Comparison of ENCODE assay signal across 28 cellular contexts in genomic region chr4:43690121-43690520, GRCh38.
DNase-seq lines count a peak whose midpoint lies in the region; ATAC-seq, FAIRE-seq and TF ChIP-seq lines count a peak whose summit lies in the region.
"Had no signal": no experiment of that assay in that cellular context is flagged by ENCODE, and none has a peak within 500 bp of the region (broad histone marks: within the 10 kb centered on the region; RNA-seq: fewer than 3 reads in every experiment).

No MANE protein-coding gene starts in this region.

- no peaks in the 10 kb centered on the region for H3K36me3 Mint-ChIP-seq in MCF 10A (ENCODE audit: insufficient read depth, unreplicated experiment)

- intact Hi-C loops in MCF 10A (cut with micrococcal nuclease) (no loop called here), breast epithelium (cut with DNase I; ENCODE audit: low total_unique reads) (no loop called here), cardiac septum (cut with DNase I) (no loop called here)

- no peak for TF ChIP-seq POLR2A in breast epithelium (IDR thresholded peaks at IDR 0.05)

- H3K27ac ChIP-seq in breast epithelium: no peak overlapping the region
- H3K27ac ChIP-seq: BLaER1 treated with 17β-estradiol and CSF1 and Interleukin-3, amounts not matched to agents 10 nM and 100 nM; KMS-11; SJCRH30 had no signal

- CTCF ChIA-PET in MCF 10A (lab: Yijun Ruan, JAX): no interaction called here

- TF ChIP-seq CTCF in MCF 10A (IDR thresholded peaks at IDR 0.05; ENCODE audit: unreplicated experiment) (no peak), breast epithelium (IDR thresholded peaks at IDR 0.05) (no peak), bronchial epithelial cell (IDR thresholded peaks at IDR 0.05; ENCODE audit: insufficient read depth, low read length, severe bottlenecking) (no peak)

- H3K27ac Mint-ChIP-seq in MCF 10A (ENCODE audit: low read depth, unreplicated experiment): no peak overlapping the region
- H3K27ac Mint-ChIP-seq: CD4-positive, alpha-beta T cell; IgD-negative memory B cell had no signal

- no TSS peak for BruUV-seq in MCF 10A (replicated peaks; lab: Mats Ljungman, UMichigan)

- H3K27me3 Mint-ChIP-seq in MCF 10A (ENCODE audit: insufficient read depth, unreplicated experiment): no peaks in the 10 kb centered on the region
- H3K27me3 Mint-ChIP-seq: CD4-positive, alpha-beta T cell had no signal

- peaks cover 0 to 18% of the 10 kb centered on the region in 2 donors for H3K9me3 ChIP-seq in breast epithelium
- H3K9me3 ChIP-seq: BLaER1 treated with 17β-estradiol and CSF1 and Interleukin-3, amounts not matched to agents 10 nM and 100 nM; SJCRH30 had no signal

- no peaks in the 10 kb centered on the region for H3K4me1 ChIP-seq in breast epithelium
- H3K4me1 ChIP-seq: BLaER1 treated with 17β-estradiol and CSF1 and Interleukin-3, amounts not matched to agents 10 nM and 100 nM; SJCRH30 had no signal

- H3K9me3 Mint-ChIP-seq in MCF 10A (ENCODE audit: unreplicated experiment): peaks cover 7% of the 10 kb centered on the region

- H3K4me3 Mint-ChIP-seq in MCF 10A (ENCODE audit: unreplicated experiment): no peak overlapping the region
- H3K4me3 Mint-ChIP-seq: CD4-positive, alpha-beta T cell; IgD-negative memory B cell had no signal

- POLR2A ChIA-PET in MCF 10A (lab: Yijun Ruan, JAX): no interaction called here

- H3K4me3 ChIP-seq in breast epithelium (no peak overlapping the region), bronchial epithelial cell (ENCODE audit: low read depth, low read length) (no peak overlapping the region)
- H3K4me3 ChIP-seq: BLaER1 treated with 17β-estradiol and CSF1 and Interleukin-3, amounts not matched to agents 10 nM and 100 nM; GM12878; SJCRH30 had no signal

- no peaks in the 10 kb centered on the region for H3K27me3 ChIP-seq in breast epithelium
- no peaks in the 10 kb centered on the region for H3K27me3 ChIP-seq in bronchial epithelial cell (ENCODE audit: control insufficient read depth, insufficient read depth, low read length)
- H3K27me3 ChIP-seq: BLaER1 treated with 17β-estradiol and CSF1 and Interleukin-3, amounts not matched to agents 10 nM and 100 nM; SJCRH30 had no signal

- FAIRE-seq in bronchial epithelial cell (lab: Jason Lieb, UNC) (no peak), RCC 7860 (lab: Jason Lieb, UNC) (no peak)
- FAIRE-seq: A204.1, D721Med, GM12878, H1 had no signal

- ATAC-seq in HG02798 (IDR thresholded peaks at IDR 0.05; ENCODE audit: poor library complexity, unreplicated experiment): no peak
- ATAC-seq: GM12878, PC-3, Right ventricle myocardium inferior, SK-N-SH treated with all-trans-retinoic acid at 6 μM for 48 hours had no signal

- H3K4me1 Mint-ChIP-seq in MCF 10A (ENCODE audit: insufficient read depth, unreplicated experiment): peaks cover 6% of the 10 kb centered on the region
- H3K4me1 Mint-ChIP-seq: IgD-negative memory B cell had no signal

- peak; percentile 20 for DNase-seq in MCF 10A (ENCODE audit: unreplicated experiment)
- no peak for DNase-seq in breast epithelium (ENCODE audit: low spot score in 2 of 2)
- DNase-seq in bronchial epithelial cell (ENCODE audit: low read depth): peak; percentile 62
- peak; percentile 0 for DNase-seq in iris pigment epithelial cell (ENCODE audit: low read depth)
- DNase-seq in RCC 7860 (ENCODE audit: low spot score): no peak
- DNase-seq in cardiac septum (ENCODE audit: low spot score): no peak
- DNase-seq: AML-193; CD4-positive, alpha-beta T cell; HCEC 1CT; NCI-H1105; NCI-H1436 treated with DMSO at 0.1 percent for 48 hours; NCI-H187 treated with DMSO at 0.1 percent for 48 hours; NCI-H446 treated with DMSO at 0.1 percent for 48 hours; NCI-H526; NCI-H82; NK-92 treated with Interleukin-12 subunit alpha and Interleukin-12 subunit beta, amount 100 ng/mL, for 24 hours; PC-3; SJCRH30 had no signal

- H3K36me3 ChIP-seq in breast epithelium: no peaks in the 10 kb centered on the region
- H3K36me3 ChIP-seq in bronchial epithelial cell (ENCODE audit: control insufficient read depth, insufficient read depth, low read length): no peaks in the 10 kb centered on the region
- H3K36me3 ChIP-seq: BLaER1 treated with 17β-estradiol and CSF1 and Interleukin-3, amounts not matched to agents 10 nM and 100 nM; SJCRH30 had no signal

Comparison
In these comparisons a context has a peak if more than half of its experiments do, and no peak if none do; other contexts are left out.
1. DNase-seq: peak in MCF 10A (single experiment), bronchial epithelial cell (single experiment) and iris pigment epithelial cell (single experiment); none in breast epithelium (0 of 2), RCC 7860 (single experiment) and cardiac septum (single experiment).